ENCODE assay signal across 14 cellular contexts in genomic region chr2:160956243-160956802, GRCh38.
DNase-seq lines count a peak whose midpoint lies in the region; ATAC-seq and TF ChIP-seq lines count a peak whose summit lies in the region.
"Had no signal": no experiment of that assay in that cellular context is flagged by ENCODE, and none has a peak within 500 bp of the region (broad histone marks: within the 10 kb centered on the region; RNA-seq: fewer than 3 reads in every experiment).

No MANE protein-coding gene starts in this region.

- no peak for TF ChIP-seq POLR2A in vagina (IDR thresholded peaks at IDR 0.05)

- ATAC-seq in GM21619 (IDR thresholded peaks at IDR 0.05; ENCODE audit: unreplicated experiment) (no peak), GM18909 (IDR thresholded peaks at IDR 0.05; ENCODE audit: poor library complexity, unreplicated experiment) (no peak)
- ATAC-seq: CD8-positive, alpha-beta T cell; Panc1; stimulated activated memory B cell treated with anti-CD40 and anti-IgM and Interleukin-4, amounts not matched to agents 10 μg/mL and 1 μg/mL and 100 μg/mL, for 72 hours had no signal

- peak overlapping the region; percentile 48 to 50 for H3K27ac ChIP-seq in esophagus (ENCODE audit: low read depth in 2 of 2, low read length in 1 of 2)
- peak overlapping the region; percentile 62 for H3K27ac ChIP-seq in vagina

- peak; percentile 33 for DNase-seq in RPMI7951 (ENCODE audit: low read depth)
- DNase-seq in medulla oblongata (ENCODE audit: extremely low spot score) = peak; percentile 21
- DNase-seq in vagina (ENCODE audit: extremely low spot score in 2 of 2) = no peak
- no peak for DNase-seq in stimulated activated CD4-positive, alpha-beta T cell treated with anti-CD3 and anti-CD28 coated beads, Interleukin-12 subunit alpha, Interleukin-12 subunit beta, amount 100 ng/mL, for 4 hours
- DNase-seq: activated CD4-positive, alpha-beta T cell treated with anti-CD3 and anti-CD28 coated beads, Interleukin-2, amount 10 ng/mL, durations not matched to agents 7 days and 5 days; CD8-positive, alpha-beta T cell; GF-D8; NCI-H2227 treated with DMSO at 0.1 percent for 48 hours; stimulated activated CD4-positive, alpha-beta T cell treated with anti-CD3 and anti-CD28 coated beads, Interleukin-4, amount 100 ng/mL, for 24 hours had no signal

- TF ChIP-seq CTCF in vagina (IDR thresholded peaks at IDR 0.05) = no peak

- peaks cover 0 to 2% of the 10 kb centered on the region in 2 donors for H3K4me1 ChIP-seq in esophagus (ENCODE audit: control insufficient read depth in 2 of 2, insufficient read depth in 2 of 2, low read length in 1 of 2)
- peaks cover 32% of the 10 kb centered on the region for H3K4me1 ChIP-seq in vagina

- intact Hi-C loops in vagina (cut with DNase I) = no loop called here

- H3K4me3 ChIP-seq in esophagus (ENCODE audit: low read depth in 1 of 2, low read length in 2 of 2) (no peak overlapping the region), vagina (no peak overlapping the region)

- H3K9me3 ChIP-seq in esophagus (ENCODE audit: control insufficient read depth in 2 of 2, insufficient read depth in 1 of 2, low read depth in 1 of 2, low read length in 1 of 2) (no peaks in the 10 kb centered on the region), vagina (no peaks in the 10 kb centered on the region)

- H3K36me3 ChIP-seq in esophagus (ENCODE audit: control insufficient read depth in 2 of 2, insufficient read depth in 2 of 2, low read length in 1 of 2) = no peaks in the 10 kb centered on the region
- no peaks in the 10 kb centered on the region for H3K36me3 ChIP-seq in vagina

- 38 to 63% methylated on average over 6 of the region's 6 CpGs for WGBS in esophagus, 2 donors

- H3K27me3 ChIP-seq in esophagus (ENCODE audit: control insufficient read depth in 1 of 2, insufficient read depth in 2 of 2, low read length in 2 of 2) (no peaks in the 10 kb centered on the region), vagina (no peaks in the 10 kb centered on the region)

Comparison
In these comparisons a context has a peak if more than half of its experiments do, and no peak if none do; other contexts are left out.
1. DNase-seq: peak in RPMI7951 (single experiment) and medulla oblongata (single experiment); none in vagina (0 of 2) and stimulated activated CD4-positive, alpha-beta T cell treated with anti-CD3 and anti-CD28 coated beads, Interleukin-12 subunit alpha, Interleukin-12 subunit beta, amount 100 ng/mL, for 4 hours (single experiment).